27 cellular contexts compared by ENCODE assay signal in the genomic region with DNA sequence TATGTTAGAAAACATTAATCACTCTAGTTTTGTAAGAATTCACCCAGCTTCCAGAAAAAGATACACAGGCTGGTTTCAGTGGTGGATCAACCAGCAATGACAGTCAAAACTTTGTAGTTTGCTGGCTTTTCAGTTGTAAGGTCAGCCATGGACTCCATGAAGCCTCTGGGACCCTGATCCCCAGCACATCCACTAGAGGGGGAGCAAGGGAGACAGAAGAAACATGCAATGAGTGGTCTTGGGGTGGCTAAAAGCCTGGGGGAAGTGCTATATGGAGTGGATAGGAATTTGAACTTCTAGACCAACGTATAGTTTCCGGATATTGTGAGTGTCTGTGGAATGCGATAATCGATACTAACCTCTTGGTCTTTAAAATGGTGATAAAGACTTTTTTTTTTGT.
A peak's percentile ranks its signal among the peaks of the same experiment; 100 is the strongest.
DNase-seq lines count a peak whose midpoint lies in the region; ATAC-seq and TF ChIP-seq lines count a peak whose summit lies in the region.
"Had no signal": no experiment of that assay in that cellular context is flagged by ENCODE, and none has a peak within 500 bp of the region (broad histone marks: within the 10 kb centered on the region; RNA-seq: fewer than 3 reads in every experiment).

No MANE protein-coding gene starts in this region.

- H3K79me2 ChIP-seq in DOHH2 (ENCODE audit: control insufficient read depth, low read length) (peaks cover 99% of the 10 kb centered on the region), Loucy (ENCODE audit: insufficient read depth, low read length) (peaks cover 79% of the 10 kb centered on the region), mesendoderm (ENCODE audit: control insufficient read depth, insufficient read depth, low read length) (no peaks in the 10 kb centered on the region)

- H2AFZ ChIP-seq in Loucy (ENCODE audit: low read length), result no peak overlapping the region

- no peak overlapping the region for H3K9ac ChIP-seq in Loucy (ENCODE audit: low read depth, low read length, poor library complexity, severe bottlenecking)
- no peak overlapping the region for H3K9ac ChIP-seq in mesendoderm (ENCODE audit: low read length)

- H3K4me3 ChIP-seq in DOHH2 (ENCODE audit: low read length) (no peak overlapping the region), Loucy (ENCODE audit: low read length, poor library complexity, severe bottlenecking) (no peak overlapping the region), WERI-Rb-1 (ENCODE audit: low read depth, low read length) (no peak overlapping the region), mesendoderm (ENCODE audit: low read length) (no peak overlapping the region), prostate gland (no peak overlapping the region)
- H3K4me3 ChIP-seq: esophagus squamous epithelium, right lobe of liver, SJCRH30, upper lobe of left lung had no signal

- no peak for TF ChIP-seq POLR2A in prostate gland (IDR thresholded peaks at IDR 0.05)

- H3K4ac ChIP-seq in mesendoderm (ENCODE audit: low read depth, low read length), result no peak overlapping the region

- H4K20me1 ChIP-seq in DOHH2 (ENCODE audit: control insufficient read depth, insufficient read depth, low read depth, low read length) (no peaks in the 10 kb centered on the region), Loucy (ENCODE audit: insufficient read depth, low read length, poor library complexity, severe bottlenecking) (peaks cover 55% of the 10 kb centered on the region)

- H3K23ac ChIP-seq in mesendoderm (ENCODE audit: low read length), result no peak overlapping the region

- no peak overlapping the region for H2BK15ac ChIP-seq in mesendoderm (replicated peaks; ENCODE audit: low read depth)

- H3K9me2 ChIP-seq in DOHH2 (replicated peaks; ENCODE audit: control insufficient read depth, low read length) (no peaks in the 10 kb centered on the region), Loucy (replicated peaks; ENCODE audit: low read depth, low read length) (no peaks in the 10 kb centered on the region)

- no peak overlapping the region for H4K5ac ChIP-seq in mesendoderm (ENCODE audit: low read length)

- H3K27me3 ChIP-seq in DOHH2 (ENCODE audit: control insufficient read depth, low read length) (no peaks in the 10 kb centered on the region), Loucy (ENCODE audit: insufficient read depth, low read length, poor library complexity, severe bottlenecking) (no peaks in the 10 kb centered on the region), WERI-Rb-1 (ENCODE audit: insufficient read depth, low read depth, severe bottlenecking) (no peaks in the 10 kb centered on the region), mesendoderm (ENCODE audit: insufficient read depth, low read length, poor library complexity) (no peaks in the 10 kb centered on the region), prostate gland (replicated peaks; ENCODE audit: insufficient read depth) (no peaks in the 10 kb centered on the region)
- H3K27me3 ChIP-seq: esophagus squamous epithelium, right lobe of liver, SJCRH30, upper lobe of left lung had no signal

- no peak overlapping the region for H2BK120ac ChIP-seq in mesendoderm (ENCODE audit: low read depth, low read length)

- H3K9me3 ChIP-seq in DOHH2 (ENCODE audit: control insufficient read depth, insufficient read depth, low read length), result no peaks in the 10 kb centered on the region
- no peaks in the 10 kb centered on the region for H3K9me3 ChIP-seq in Loucy (ENCODE audit: insufficient read depth, low read depth, low read length)
- H3K9me3 ChIP-seq in WERI-Rb-1 (ENCODE audit: severe bottlenecking), result no peaks in the 10 kb centered on the region
- H3K9me3 ChIP-seq in prostate gland, result no peaks in the 10 kb centered on the region
- H3K9me3 ChIP-seq: Caco-2, esophagus squamous epithelium, right lobe of liver, SJCRH30, upper lobe of left lung had no signal

- no peaks in the 10 kb centered on the region for H3F3A ChIP-seq in DOHH2 (ENCODE audit: control insufficient read depth, insufficient read depth)
- no peaks in the 10 kb centered on the region for H3F3A ChIP-seq in Loucy (ENCODE audit: low read depth)

- no peak overlapping the region for H3K56ac ChIP-seq in mesendoderm (ENCODE audit: low read length)

- no peak overlapping the region for H3K27ac ChIP-seq in DOHH2 (ENCODE audit: low read depth, low read length)
- H3K27ac ChIP-seq in WERI-Rb-1, result no peak overlapping the region
- no peak overlapping the region for H3K27ac ChIP-seq in mesendoderm (ENCODE audit: low read depth, low read length)
- H3K27ac ChIP-seq in prostate gland, result no peak overlapping the region
- H3K27ac ChIP-seq: esophagus squamous epithelium, right lobe of liver, SJCRH30, upper lobe of left lung had no signal

- no peak for ATAC-seq in HG03442 (IDR thresholded peaks at IDR 0.05; ENCODE audit: unreplicated experiment)
- ATAC-seq: right lobe of liver; stimulated activated effector memory CD8-positive, alpha-beta T cell treated with anti-CD3 and anti-CD28 coated beads, Interleukin-12 subunit alpha, Interleukin-12 subunit beta, amount 100 ng/mL, for 72 hours; T-cell had no signal

- no peak overlapping the region for H2BK5ac ChIP-seq in mesendoderm (ENCODE audit: low read length)

- DNase-seq in WERI-Rb-1, result peak; percentile 41
- peak; percentile 60 for DNase-seq in mesendoderm
- DNase-seq in prostate gland (ENCODE audit: low spot score), result no peak
- no peak for DNase-seq in RKO (ENCODE audit: low spot score)
- DNase-seq: activated CD4-positive, alpha-beta memory T cell treated with anti-CD3 and anti-CD28 coated beads, Interleukin-2, amount 10 ng/mL, durations not matched to agents 7 days and 5 days; activated CD4-positive, CD25-positive, alpha-beta regulatory T cell treated with anti-CD3 and anti-CD28 coated beads, Interleukin-2, amount 50 U/mL, for 72 hours; activated T-cell treated with anti-CD3 and anti-CD28 coated beads for 4 hours; aorta; C1 segment of cervical spinal cord; Caco-2; central memory CD4-positive, alpha-beta T cell; EL; esophagus squamous epithelium; foreskin melanocyte; GOT3; hippocampal formation; NCI-H1417; NCI-H2081 treated with DMSO at 0.1 percent for 48 hours; right lobe of liver; stimulated activated CD4-positive, alpha-beta T cell treated with anti-CD3 and anti-CD28 coated beads, Interleukin-4, amount 100 ng/mL, for 24 hours; T-cell; upper lobe of left lung had no signal

- H3K4me1 ChIP-seq in DOHH2 (ENCODE audit: control insufficient read depth, low read length), result peaks cover 83% of the 10 kb centered on the region
- peaks cover 20% of the 10 kb centered on the region for H3K4me1 ChIP-seq in Loucy (ENCODE audit: insufficient read depth, low read length, poor library complexity, severe bottlenecking)
- no peaks in the 10 kb centered on the region for H3K4me1 ChIP-seq in mesendoderm (ENCODE audit: control insufficient read depth, low read depth, low read length)
- H3K4me1 ChIP-seq in prostate gland (replicated peaks), result no peaks in the 10 kb centered on the region
- H3K4me1 ChIP-seq: Caco-2, esophagus squamous epithelium, right lobe of liver, SJCRH30, upper lobe of left lung had no signal

- H3K4me2 ChIP-seq in DOHH2 (ENCODE audit: low read length) (peak overlapping the region; percentile 51; the same call in 1 of the 2 replicates), Loucy (ENCODE audit: low read depth, low read length, poor library complexity, severe bottlenecking) (peak overlapping the region; percentile 37), mesendoderm (ENCODE audit: low read length) (no peak overlapping the region)

- no peak overlapping the region for H4K8ac ChIP-seq in mesendoderm (ENCODE audit: low read depth, low read length)

- no peaks in the 10 kb centered on the region for H3K79me1 ChIP-seq in mesendoderm (ENCODE audit: low read length)

- no CpG with 5 or more reads among the region's 4 CpGs for WGBS in mesendoderm (ENCODE audit: extremely low coverage, insufficient coverage, low lambda C conversion rate)
- 91% methylated on average over 4 of the region's 4 CpGs for WGBS in prostate gland

- H3K36me3 ChIP-seq in DOHH2 (ENCODE audit: control insufficient read depth, low read length), result peaks cover 27% of the 10 kb centered on the region
- H3K36me3 ChIP-seq in Loucy (ENCODE audit: insufficient read depth, low read length), result no peaks in the 10 kb centered on the region
- no peaks in the 10 kb centered on the region for H3K36me3 ChIP-seq in WERI-Rb-1
- H3K36me3 ChIP-seq in mesendoderm (ENCODE audit: control insufficient read depth, insufficient read depth, low read length), result no peaks in the 10 kb centered on the region
- no peaks in the 10 kb centered on the region for H3K36me3 ChIP-seq in prostate gland
- H3K36me3 ChIP-seq: esophagus squamous epithelium, right lobe of liver, SJCRH30, upper lobe of left lung had no signal

- peak; percentile 25 for TF ChIP-seq CTCF in DOHH2 (IDR thresholded peaks at IDR 0.05; ENCODE audit: low read depth, low read length, poor library complexity, severe bottlenecking)
- TF ChIP-seq CTCF in Loucy (conservative IDR thresholded peaks at IDR 0.05; ENCODE audit: low read length), result peak; percentile 55
- peak; percentile 47; the same call in 1 of the 2 replicates for TF ChIP-seq CTCF in WERI-Rb-1 (IDR thresholded peaks at IDR 0.05; ENCODE audit: low read depth, low read length)
- TF ChIP-seq CTCF in prostate gland (IDR thresholded peaks at IDR 0.05), result no peak

- intact Hi-C loops in prostate gland (cut with DNase I), result no loop called here

- H2AK5ac ChIP-seq in mesendoderm (ENCODE audit: low read length), result no peak overlapping the region

- no peak overlapping the region for H3K18ac ChIP-seq in mesendoderm (ENCODE audit: low read length)

Comparison
In these comparisons a context has a peak if more than half of its experiments do, and no peak if none do; other contexts are left out.
1. CTCF ChIP-seq: peak in DOHH2 (single experiment), Loucy (single experiment) and WERI-Rb-1 (single experiment); none in prostate gland (0 of 4).
2. DNase-seq: peak in WERI-Rb-1 (single experiment) and mesendoderm (single experiment); none in prostate gland (single experiment) and RKO (single experiment).